Comparison of ENCODE assay signal across 8 cellular contexts in the genomic region with DNA sequence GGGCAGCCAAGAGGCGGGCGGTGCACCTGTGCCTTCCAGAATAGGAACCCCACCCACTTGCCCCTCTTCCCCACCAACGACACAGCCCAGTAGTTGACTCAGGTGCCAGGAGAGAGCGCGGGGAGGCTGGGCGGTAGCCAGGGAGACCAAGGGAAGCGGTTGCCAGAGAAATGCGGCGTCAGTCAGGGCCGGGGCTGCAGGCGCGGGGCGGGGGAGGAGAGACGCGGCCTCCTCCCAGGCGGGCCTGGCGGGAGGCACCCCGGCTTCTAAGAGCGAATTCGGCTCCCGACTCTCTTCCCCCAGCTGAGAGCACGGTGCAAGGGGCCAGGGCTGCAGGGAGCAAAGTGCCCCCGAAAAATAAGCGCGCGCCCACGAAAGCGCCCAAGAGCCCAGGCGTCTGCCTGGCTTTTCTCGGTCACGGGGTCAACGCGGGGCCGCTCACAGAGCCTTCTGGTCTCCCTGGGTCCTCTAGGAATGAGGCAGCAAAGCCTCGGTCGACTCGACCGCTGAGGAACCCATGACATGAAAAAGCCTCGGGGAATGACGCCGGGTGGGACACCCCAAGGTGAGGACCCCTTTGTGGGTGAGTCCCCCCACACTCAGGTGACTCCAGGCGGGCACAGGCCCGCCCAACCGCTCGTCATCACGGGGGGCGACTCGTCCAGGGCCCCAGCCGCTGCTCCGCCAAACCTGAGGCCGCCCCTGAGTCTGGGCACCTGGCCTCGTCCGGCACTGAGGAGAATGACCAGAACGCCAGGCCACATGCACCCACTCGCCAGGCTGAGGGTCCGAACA. TPM values are rescaled to one million over a fixed set of nuclear protein-coding genes. Genes with fewer than 3 reads are reported as not detected.
DNase-seq lines count a peak whose midpoint lies in the region; ATAC-seq and TF ChIP-seq lines count a peak whose summit lies in the region.

No MANE protein-coding gene starts in this region.

- peak; percentile 47 for DNase-seq in ELF-1 (ENCODE audit: low read depth, low spot score)
- peak; percentile 49 for DNase-seq in NCI-H2196 (lab: John Stamatoyannopoulos, UW; ENCODE audit: unreplicated experiment)
- DNase-seq in epithelial cell of proximal tubule (ENCODE audit: low read depth), result no peak
- peak; percentile 23 to 88 (median 41) for DNase-seq in posterior cingulate gyrus
- no peak for DNase-seq in activated effector memory CD4-positive, alpha-beta T cell treated with Interleukin-2 at 50 U/mL for 16 hours

- TF ChIP-seq CTCF in epithelial cell of proximal tubule (conservative IDR thresholded peaks at IDR 0.05; ENCODE audit: low read depth, low read length), result no peak

- peak overlapping the region; percentile 50 for H3K4me3 ChIP-seq in epithelial cell of proximal tubule (ENCODE audit: low read depth, low read length)

- intact Hi-C loops in posterior cingulate gyrus (cut with DNase I), result loop anchor here (2.0 to 10.0 kb wide), 5 partner anchors 48 to 161 kb away; a partner anchor contains a TSS

- ATAC-seq in HG02763 (IDR thresholded peaks at IDR 0.05; ENCODE audit: unreplicated experiment), result no peak
- ATAC-seq in HG03378 (IDR thresholded peaks at IDR 0.05; ENCODE audit: unreplicated experiment), result no peak
- no peak for ATAC-seq in HG02678 (IDR thresholded peaks at IDR 0.05; ENCODE audit: unreplicated experiment)

RNA-seq across cellular contexts. Expression of a gene that starts 0.7 kb away (rescaled TPM):
- total RNA-seq in epithelial cell of proximal tubule, result 0.35 and 0.43 TPM in 2 replicates

Comparison
In these comparisons a context has a peak if more than half of its experiments do, and no peak if none do; other contexts are left out.
1. DNase-seq: peak in ELF-1 (single experiment), NCI-H2196 (single experiment) and posterior cingulate gyrus (10 of 10); none in epithelial cell of proximal tubule (single experiment) and activated effector memory CD4-positive, alpha-beta T cell treated with Interleukin-2 at 50 U/mL for 16 hours (single experiment).